ENCODE assay signal across 1 cellular context in genomic region chr1:89592879-89593302, GRCh38.
A peak's percentile ranks its signal among the peaks of the same experiment; 100 is the strongest.
TF ChIP-seq lines count a peak whose summit lies in the region.

No MANE protein-coding gene starts in this region.

TF ChIP-seq in HepG2, 621 proteins besides CTCF, POLR2A, EP300 and RAD21 (continued from another document):
- TF ChIP-seq PATZ1 (CRISPR knock-in tag; IDR thresholded peaks at IDR 0.05) (peak; percentile 33; the same call in 1 of the 2 replicates), GATAD2A (CRISPR knock-in tag; IDR thresholded peaks at IDR 0.05) (peak; percentile 93), AHDC1 (CRISPR knock-in tag; IDR thresholded peaks at IDR 0.05; ENCODE audit: borderline replicate concordance) (peak; percentile 91), DRAP1 (CRISPR knock-in tag; IDR thresholded peaks at IDR 0.05) (peak; percentile 20; the same call in 1 of the 2 replicates), ELF3 (CRISPR knock-in tag; IDR thresholded peaks at IDR 0.05) (peak; percentile 97)
